Comparison of ENCODE assay signal across 2 cellular contexts in the genomic region with DNA sequence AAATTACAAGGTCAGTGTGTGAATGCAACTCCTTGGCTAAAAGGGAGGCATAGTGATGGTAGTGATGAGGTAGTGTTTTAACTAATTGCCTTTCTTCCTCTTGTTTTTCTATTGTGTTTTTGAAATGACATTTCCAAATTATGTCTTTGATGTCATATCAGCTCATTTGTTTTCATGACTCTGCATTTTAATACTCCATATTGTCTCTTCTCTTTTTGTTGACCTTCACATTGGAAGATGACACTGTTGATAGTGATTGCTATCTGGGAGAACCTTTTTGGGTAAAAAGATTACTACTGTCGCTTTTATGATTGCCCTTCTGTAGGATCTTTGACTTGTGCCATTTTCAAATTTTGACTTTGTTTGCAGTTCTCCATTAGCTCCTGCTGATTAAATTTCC.
A peak's percentile ranks its signal among the peaks of the same experiment; 100 is the strongest.
TF ChIP-seq lines count a peak whose summit lies in the region.

No MANE protein-coding gene starts in this region.

TF ChIP-seq in A549, 52 proteins besides CTCF, POLR2A, EP300 and RAD21:
- TF ChIP-seq MAFK (IDR thresholded peaks at IDR 0.05; ENCODE audit: partially characterized antibody) (peak; percentile 81), RARB (CRISPR knock-in tag; IDR thresholded peaks at IDR 0.05) (no peak)

TF ChIP-seq in WTC11, 78 proteins besides CTCF, POLR2A, EP300 and RAD21:
- no peak for TF ChIP-seq ZNF416 (CRISPR knock-in tag; IDR thresholded peaks at IDR 0.05)
TF ChIP-seq in WTC11: peak in this region for 0.
